9 cellular contexts compared by ENCODE assay signal in the genomic region with DNA sequence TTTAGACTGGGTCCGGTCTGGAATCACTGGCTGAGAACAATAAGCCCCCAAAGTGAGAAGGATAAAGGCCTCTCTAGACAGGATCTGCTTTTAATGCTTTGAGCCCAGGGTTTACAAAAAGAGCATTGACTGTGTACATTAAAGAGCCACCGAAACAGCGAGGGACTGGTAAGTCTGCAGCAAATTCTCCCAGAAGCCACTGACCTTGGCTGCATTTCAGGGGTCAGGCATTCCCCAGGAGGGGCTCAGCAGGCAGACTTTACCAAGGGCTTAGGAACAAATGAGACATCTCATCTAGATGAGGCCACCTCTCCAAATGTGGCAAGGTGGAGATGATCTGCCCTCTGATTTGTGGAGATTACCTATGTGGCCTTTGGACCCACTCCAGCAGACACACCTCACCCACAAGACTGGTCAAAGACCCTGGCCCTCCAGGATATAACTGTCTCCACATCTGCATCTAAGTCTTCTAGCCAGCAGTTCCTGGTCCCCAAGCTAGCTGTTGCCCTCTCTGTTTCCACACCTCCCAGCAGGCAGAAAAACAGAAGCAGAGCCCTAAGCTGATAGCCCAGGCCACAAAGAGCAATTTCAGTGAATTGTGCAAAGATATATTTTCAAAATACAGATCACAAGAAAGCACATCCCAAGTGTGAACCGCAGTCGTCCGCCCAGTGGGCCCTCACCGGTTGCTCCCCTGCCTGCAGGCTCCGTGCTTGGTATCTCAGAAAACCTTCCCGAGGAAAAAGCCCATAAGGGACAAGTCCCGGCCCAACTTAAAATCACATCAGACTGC. TPM values are rescaled to one million over a fixed set of nuclear protein-coding genes. Genes with fewer than 3 reads are reported as not detected.
DNase-seq lines count a peak whose midpoint lies in the region; ATAC-seq, FAIRE-seq and TF ChIP-seq lines count a peak whose summit lies in the region.
"Had no signal": no experiment of that assay in that cellular context is flagged by ENCODE, and none has a peak within 500 bp of the region (broad histone marks: within the 10 kb centered on the region; RNA-seq: fewer than 3 reads in every experiment).

No MANE protein-coding gene starts in this region.

- H3K4me3 Mint-ChIP-seq in activated CD8-positive, alpha-beta memory T cell treated with anti-CD3 and anti-CD28 coated beads, Interleukin-2, amount 10 ng/mL, durations not matched to agents 7 days and 5 days = peak overlapping the region; percentile 96

- H3K79me2 ChIP-seq in K562 (ENCODE audit: control insufficient read depth, insufficient read depth, low read length) = peaks cover 98% of the 10 kb centered on the region

- DNase-seq in activated CD8-positive, alpha-beta memory T cell treated with anti-CD3 and anti-CD28 coated beads, Interleukin-2, amount 10 ng/mL, durations not matched to agents 7 days and 5 days = peak; percentile 51
- DNase-seq in activated CD8-positive, alpha-beta memory T cell treated with anti-CD3 and anti-CD28 coated beads, Interleukin-2, amount 50 U/mL, for 48 hours = no peak
- DNase-seq in K562 (ENCODE audit: extremely low read depth in 1 of 4, low spot score in 3 of 4) (no peak), left colon (peak; percentile 38 to 41), substantia nigra (lab: John Stamatoyannopoulos, UW) (peak in 12 of 49 donors; percentile 7 to 59 (median 28)), SW 1271 (lab: John Stamatoyannopoulos, UW) (no peak)
- DNase-seq: SHP77 treated with DMSO at 0.1 percent for 48 hours had no signal

- no TSS peak for BruUV-seq in K562 (replicated peaks; lab: Mats Ljungman, UMichigan)

- TF ChIP-seq EP300 in K562 (IDR thresholded peaks at IDR 0.05; ENCODE audit: low read length) = no peak

- no peak overlapping the region for H3K27ac ChIP-seq in K562 (ENCODE audit: extremely low read depth, low read depth, low read length)
- H3K27ac ChIP-seq in substantia nigra (ENCODE audit: low read depth, low read length, poor library complexity, severe bottlenecking) = peak overlapping the region; percentile 39

- TF ChIP-seq CTCF in K562 (IDR thresholded peaks at IDR 0.05 in 2 of 3, conservative IDR thresholded peaks at IDR 0.05 in 1 of 3; ENCODE audit: insufficient read depth in 2 of 3, low read depth in 1 of 3, low read length in 3 of 3) = no peak

- TF ChIP-seq POLR2A in K562 (conservative IDR thresholded peaks at IDR 0.05) = no peak

- FAIRE-seq in K562 (lab: Jason Lieb, UNC) = no peak

- in situ Hi-C loops in K562 (cut with MboI) = no loop called here

- peaks cover 1% of the 10 kb centered on the region for H3K36me3 Mint-ChIP-seq in activated CD8-positive, alpha-beta memory T cell treated with anti-CD3 and anti-CD28 coated beads, Interleukin-2, amount 10 ng/mL, durations not matched to agents 7 days and 5 days

- no peak overlapping the region for H2AFZ ChIP-seq in K562 (ENCODE audit: low read depth, low read length)

- H4K20me1 ChIP-seq in K562 (replicated peaks; ENCODE audit: control insufficient read depth, insufficient read depth, low read length) = peaks cover 23% of the 10 kb centered on the region

- intact Hi-C loops in K562 (cut with micrococcal nuclease) (loop anchor here (10.0 kb wide), 1 partner anchor 83 kb away; no protein-coding TSS in a partner anchor), left colon (cut with DNase I, micrococcal nuclease) (no loop called here)

- WGBS in K562 (ENCODE audit: insufficient coverage, low coverage, missing lambda C conversion rate) = 34% methylated on average over 10 of the region's 10 CpGs

- no peaks in the 10 kb centered on the region for H3K27me3 ChIP-seq in K562 (ENCODE audit: control insufficient read depth in 2 of 2, insufficient read depth in 2 of 2, low read length in 2 of 2)

- no peaks in the 10 kb centered on the region for H3K27me3 Mint-ChIP-seq in activated CD8-positive, alpha-beta memory T cell treated with anti-CD3 and anti-CD28 coated beads, Interleukin-2, amount 10 ng/mL, durations not matched to agents 7 days and 5 days

- no peaks in the 10 kb centered on the region for H3K9me3 Mint-ChIP-seq in activated CD8-positive, alpha-beta memory T cell treated with anti-CD3 and anti-CD28 coated beads, Interleukin-2, amount 10 ng/mL, durations not matched to agents 7 days and 5 days (ENCODE audit: low read depth)

- H3K4me3 ChIP-seq in K562 = peak overlapping the region; percentile 57

- no peak for TF ChIP-seq RAD21 in K562 (CRISPR knock-in tag; conservative IDR thresholded peaks at IDR 0.05 in 1 of 2, IDR thresholded peaks at IDR 0.05 in 1 of 2)

- ATAC-seq in activated CD8-positive, alpha-beta memory T cell treated with anti-CD3 and anti-CD28 coated beads, Interleukin-2, amount 10 ng/mL, durations not matched to agents 7 days and 5 days = no peak
- ATAC-seq in K562 (no peak), left colon (peak; percentile 16), HG02852 (IDR thresholded peaks at IDR 0.05; ENCODE audit: unreplicated experiment) (no peak), HG03342 (IDR thresholded peaks at IDR 0.05; ENCODE audit: unreplicated experiment) (no peak)

- H3K36me3 ChIP-seq in K562 (ENCODE audit: control insufficient read depth, insufficient read depth, low read length) = no peaks in the 10 kb centered on the region

- peak overlapping the region; percentile 94 for H3K4me2 ChIP-seq in K562 (ENCODE audit: insufficient read depth, low read length)

- H3K4me1 ChIP-seq in K562 (replicated peaks in 1 of 2; ENCODE audit: control insufficient read depth in 2 of 2, insufficient read depth in 2 of 2, low read length in 2 of 2) = peaks cover 17 to 35% of the 10 kb centered on the region in 2 experiments

- H3K9me1 ChIP-seq in K562 (ENCODE audit: control insufficient read depth, insufficient read depth, low read length) = peaks cover 4% of the 10 kb centered on the region

- peak overlapping the region in 1 of 2 experiments; percentile 82; a peak in 1 of 4 replicates for H3K9ac ChIP-seq in K562 (ENCODE audit: insufficient read depth in 1 of 2, low read depth in 2 of 2, low read length in 2 of 2)

- POLR2A ChIA-PET in K562 (lab: Yijun Ruan, JAX) = interaction anchor here (0.5 to 2.3 kb wide), 7 partner anchors 10 to 739 kb away, joined by 3 to 7 read pairs (median 3); no protein-coding TSS in a partner anchor

- CTCF ChIA-PET in activated CD8-positive, alpha-beta memory T cell treated with anti-CD3 and anti-CD28 coated beads, Interleukin-2, amount 10 ng/mL, durations not matched to agents 7 days and 5 days (lab: Charles Lee) = no interaction called here
- CTCF ChIA-PET in K562 (lab: Yijun Ruan, JAX; ENCODE audit: low intra/inter-chr PET ratio) = no interaction called here

- H3K27ac Mint-ChIP-seq in activated CD8-positive, alpha-beta memory T cell treated with anti-CD3 and anti-CD28 coated beads, Interleukin-2, amount 10 ng/mL, durations not matched to agents 7 days and 5 days = peak overlapping the region; percentile 84

- no peaks in the 10 kb centered on the region for H3K9me3 ChIP-seq in K562 (replicated peaks; ENCODE audit: control insufficient read depth, insufficient read depth, low read depth, low read length)

- peaks cover 39% of the 10 kb centered on the region for H3K4me1 Mint-ChIP-seq in activated CD8-positive, alpha-beta memory T cell treated with anti-CD3 and anti-CD28 coated beads, Interleukin-2, amount 10 ng/mL, durations not matched to agents 7 days and 5 days

TF ChIP-seq in K562, 482 proteins besides CTCF, POLR2A, EP300 and RAD21 (continues in another document):
- no peak for TF ChIP-seq ZNF311 (CRISPR knock-in tag; IDR thresholded peaks at IDR 0.05)
- peak; percentile 22; the same call in 1 of the 2 replicates for TF ChIP-seq NFIC (IDR thresholded peaks at IDR 0.05)
- TF ChIP-seq ETV6 (IDR thresholded peaks at IDR 0.05; ENCODE audit: borderline replicate concordance in 1 of 2, low read depth in 2 of 2, low read length in 1 of 2) = no peak
- no peak for TF ChIP-seq ETV6 (CRISPR knock-in tag; IDR thresholded peaks at IDR 0.05; ENCODE audit: borderline replicate concordance)
- TF ChIP-seq RBBP5 (IDR thresholded peaks at IDR 0.05; ENCODE audit: borderline replicate concordance, insufficient read depth, low read length, poor library complexity, severe bottlenecking) = no peak
- TF ChIP-seq, protein P1, sequence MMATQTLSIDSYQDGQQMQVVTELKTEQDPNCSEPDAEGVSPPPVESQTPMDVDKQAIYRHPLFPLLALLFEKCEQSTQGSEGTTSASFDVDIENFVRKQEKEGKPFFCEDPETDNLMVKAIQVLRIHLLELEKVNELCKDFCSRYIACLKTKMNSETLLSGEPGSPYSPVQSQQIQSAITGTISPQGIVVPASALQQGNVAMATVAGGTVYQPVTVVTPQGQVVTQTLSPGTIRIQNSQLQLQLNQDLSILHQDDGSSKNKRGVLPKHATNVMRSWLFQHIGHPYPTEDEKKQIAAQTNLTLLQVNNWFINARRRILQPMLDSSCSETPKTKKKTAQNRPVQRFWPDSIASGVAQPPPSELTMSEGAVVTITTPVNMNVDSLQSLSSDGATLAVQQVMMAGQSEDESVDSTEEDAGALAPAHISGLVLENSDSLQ (IDR thresholded peaks at IDR 0.05) = no peak
- peak; percentile 57 for TF ChIP-seq ZFP36 (IDR thresholded peaks at IDR 0.05; ENCODE audit: low read depth, low read length, partially characterized antibody)
- TF ChIP-seq GATA2 (CRISPR knock-in tag; IDR thresholded peaks at IDR 0.05) = no peak
- peak; percentile 18; the same call in 1 of the 2 replicates for TF ChIP-seq BCOR (IDR thresholded peaks at IDR 0.05)
- no peak for TF ChIP-seq TGIF2 (CRISPR knock-in tag; IDR thresholded peaks at IDR 0.05)

RNA-seq across cellular contexts. Expression of a gene that starts 2.7 kb away (rescaled TPM):
- total RNA-seq in activated CD8-positive, alpha-beta memory T cell treated with anti-CD3 and anti-CD28 coated beads, Interleukin-2, amount 10 ng/mL, durations not matched to agents 7 days and 5 days = 10 to 100 TPM; 36.6 to 39.3 TPM
- 52.4 and 113 TPM in 2 replicates for total RNA-seq in K562 (2011; cell fraction: chromatin; rRNA removed; ENCODE audit: low replicate concordance)
- total RNA-seq in K562 (2011; cell fraction: nucleolus; rRNA removed) = 18.5 and 29.7 TPM in 2 replicates
- total RNA-seq in K562 (2011; cell fraction: nucleoplasm; rRNA removed) = 43.6 and 75.6 TPM in 2 replicates
- 24.7 and 27.0 TPM in 2 replicates for total RNA-seq in K562 (2014; rRNA removed)
- total RNA-seq in K562 (2014; rRNA removed; fragmentation: Illumina TruSeq; extraction: Trizol) = 24.2 and 29.6 TPM in 2 replicates
- total RNA-seq in K562 (2015; rRNA removed; fragmentation: Illumina TruSeq; extraction: Trizol) = 23.5 and 27.3 TPM in 2 replicates
- 34.2 and 38.8 TPM in 2 replicates for total RNA-seq in K562 (2021)
- 23.1 and 29.7 TPM in 2 replicates for polyA plus RNA-seq in K562 (2011; rRNA removed)
- 8.2 and 12.3 TPM in 2 replicates for polyA plus RNA-seq in K562 (2011; cell fraction: cytosol; rRNA removed)
- polyA plus RNA-seq in K562 (2011; cell fraction: nucleus; rRNA removed) = 58.7 and 77.6 TPM in 2 replicates
- polyA plus RNA-seq in K562 (2012) = 25.2 and 29.4 TPM in 2 replicates
- 39.0 and 41.2 TPM in 2 replicates for polyA plus RNA-seq in K562 (2014; fragmentation: Illumina TruSeq; extraction: Trizol)
- polyA plus RNA-seq in K562 (2014; fragmentation: Nextera tagmentation; extraction: Ambion mirVana) = 1 to 10 TPM; 6.6 to 6.8 TPM
- 22.2 and 22.3 TPM in 2 replicates for polyA plus RNA-seq in K562 (2014; rRNA removed)
- 48.4 and 50.0 TPM in 2 replicates for polyA minus RNA-seq in K562 (2011; rRNA and poly(A)+ RNA removed)
- polyA minus RNA-seq in K562 (2011; cell fraction: cytosol; rRNA and poly(A)+ RNA removed) = 15.6 and 16.9 TPM in 2 replicates
- 39.2 and 45.5 TPM in 2 replicates for polyA minus RNA-seq in K562 (2011; cell fraction: nucleus; rRNA and poly(A)+ RNA removed)
- total RNA-seq in left colon = 10 to 100 TPM; 30.5 to 32.1 TPM

Comparison
In these comparisons a context has a peak if more than half of its experiments do, and no peak if none do; other contexts are left out.
1. DNase-seq: peak in activated CD8-positive, alpha-beta memory T cell treated with anti-CD3 and anti-CD28 coated beads, Interleukin-2, amount 10 ng/mL, durations not matched to agents 7 days and 5 days (single experiment) and left colon (2 of 2); none in activated CD8-positive, alpha-beta memory T cell treated with anti-CD3 and anti-CD28 coated beads, Interleukin-2, amount 50 U/mL, for 48 hours (single experiment), K562 (0 of 4) and SW 1271 (0 of 2).